In genomic region chr9:128203024-128203841, GRCh38 we compare ENCODE assay signal across 1 cellular context.
TF ChIP-seq lines count a peak whose summit lies in the region.

DNM1 (plus strand) TSS chr9:128203379; CDS start chr9:128203471, 92 bp downstream.

TF ChIP-seq in HepG2, 621 proteins besides CTCF, POLR2A, EP300 and RAD21 (continued from another document and continues in another):
- TF ChIP-seq, protein P1, sequence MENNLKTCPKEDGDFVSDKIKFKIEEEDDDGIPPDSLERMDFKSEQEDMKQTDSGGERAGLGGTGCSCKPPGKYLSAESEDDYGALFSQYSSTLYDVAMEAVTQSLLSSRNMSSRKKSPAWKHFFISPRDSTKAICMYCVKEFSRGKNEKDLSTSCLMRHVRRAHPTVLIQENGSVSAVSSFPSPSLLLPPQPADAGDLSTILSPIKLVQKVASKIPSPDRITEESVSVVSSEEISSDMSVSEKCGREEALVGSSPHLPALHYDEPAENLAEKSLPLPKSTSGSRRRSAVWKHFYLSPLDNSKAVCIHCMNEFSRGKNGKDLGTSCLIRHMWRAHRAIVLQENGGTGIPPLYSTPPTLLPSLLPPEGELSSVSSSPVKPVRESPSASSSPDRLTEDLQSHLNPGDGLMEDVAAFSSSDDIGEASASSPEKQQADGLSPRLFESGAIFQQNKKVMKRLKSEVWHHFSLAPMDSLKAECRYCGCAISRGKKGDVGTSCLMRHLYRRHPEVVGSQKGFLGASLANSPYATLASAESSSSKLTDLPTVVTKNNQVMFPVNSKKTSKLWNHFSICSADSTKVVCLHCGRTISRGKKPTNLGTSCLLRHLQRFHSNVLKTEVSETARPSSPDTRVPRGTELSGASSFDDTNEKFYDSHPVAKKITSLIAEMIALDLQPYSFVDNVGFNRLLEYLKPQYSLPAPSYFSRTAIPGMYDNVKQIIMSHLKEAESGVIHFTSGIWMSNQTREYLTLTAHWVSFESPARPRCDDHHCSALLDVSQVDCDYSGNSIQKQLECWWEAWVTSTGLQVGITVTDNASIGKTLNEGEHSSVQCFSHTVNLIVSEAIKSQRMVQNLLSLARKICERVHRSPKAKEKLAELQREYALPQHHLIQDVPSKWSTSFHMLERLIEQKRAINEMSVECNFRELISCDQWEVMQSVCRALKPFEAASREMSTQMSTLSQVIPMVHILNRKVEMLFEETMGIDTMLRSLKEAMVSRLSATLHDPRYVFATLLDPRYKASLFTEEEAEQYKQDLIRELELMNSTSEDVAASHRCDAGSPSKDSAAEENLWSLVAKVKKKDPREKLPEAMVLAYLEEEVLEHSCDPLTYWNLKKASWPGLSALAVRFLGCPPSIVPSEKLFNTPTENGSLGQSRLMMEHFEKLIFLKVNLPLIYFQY (CRISPR knock-in tag; IDR thresholded peaks at IDR 0.05; ENCODE audit: borderline replicate concordance): no peak
- peak; percentile 98 for TF ChIP-seq THAP11 (CRISPR knock-in tag; IDR thresholded peaks at IDR 0.05)
- peak; percentile 61; the same call in 1 of the 2 replicates for TF ChIP-seq GLI4 (CRISPR knock-in tag; IDR thresholded peaks at IDR 0.05; ENCODE audit: borderline replicate concordance)
- no peak for TF ChIP-seq SNAPC2 (CRISPR knock-in tag; IDR thresholded peaks at IDR 0.05)
- TF ChIP-seq CHD2 (IDR thresholded peaks at IDR 0.05; ENCODE audit: low read depth, low read length): no peak
- no peak for TF ChIP-seq ZNF12 (CRISPR knock-in tag; IDR thresholded peaks at IDR 0.05)
- TF ChIP-seq POGZ (CRISPR knock-in tag; IDR thresholded peaks at IDR 0.05): no peak
- no peak for TF ChIP-seq KLF15 (CRISPR knock-in tag; IDR thresholded peaks at IDR 0.05; ENCODE audit: borderline replicate concordance)
- 0 out of 2 replicates have a peak, but pooled peaks have one; percentile 64 for TF ChIP-seq ZNF598 (CRISPR knock-in tag; IDR thresholded peaks at IDR 0.05; ENCODE audit: borderline replicate concordance)
- no peak for TF ChIP-seq TBX3 (IDR thresholded peaks at IDR 0.05; ENCODE audit: borderline replicate concordance)
- no peak for TF ChIP-seq LCORL (IDR thresholded peaks at IDR 0.05)
- TF ChIP-seq LCORL (CRISPR knock-in tag; IDR thresholded peaks at IDR 0.05): peak; percentile 29; the same call in 1 of the 2 replicates
- TF ChIP-seq CCAR2 (optimal IDR thresholded peaks at IDR 0.05; ENCODE audit: low read depth, low read length): no peak
- TF ChIP-seq HOXA3 (CRISPR knock-in tag; IDR thresholded peaks at IDR 0.05): 0 out of 2 replicates have a peak, but pooled peaks have one; percentile 17
- TF ChIP-seq, protein P2, sequence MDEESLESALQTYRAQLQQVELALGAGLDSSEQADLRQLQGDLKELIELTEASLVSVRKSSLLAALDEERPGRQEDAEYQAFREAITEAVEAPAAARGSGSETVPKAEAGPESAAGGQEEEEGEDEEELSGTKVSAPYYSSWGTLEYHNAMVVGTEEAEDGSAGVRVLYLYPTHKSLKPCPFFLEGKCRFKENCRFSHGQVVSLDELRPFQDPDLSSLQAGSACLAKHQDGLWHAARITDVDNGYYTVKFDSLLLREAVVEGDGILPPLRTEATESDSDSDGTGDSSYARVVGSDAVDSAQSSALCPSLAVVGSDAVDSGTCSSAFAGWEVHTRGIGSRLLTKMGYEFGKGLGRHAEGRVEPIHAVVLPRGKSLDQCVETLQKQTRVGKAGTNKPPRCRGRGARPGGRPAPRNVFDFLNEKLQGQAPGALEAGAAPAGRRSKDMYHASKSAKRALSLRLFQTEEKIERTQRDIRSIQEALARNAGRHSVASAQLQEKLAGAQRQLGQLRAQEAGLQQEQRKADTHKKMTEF (CRISPR knock-in tag; IDR thresholded peaks at IDR 0.05): 0 out of 2 replicates have a peak, but pooled peaks have one; percentile 5
- TF ChIP-seq, protein P3, sequence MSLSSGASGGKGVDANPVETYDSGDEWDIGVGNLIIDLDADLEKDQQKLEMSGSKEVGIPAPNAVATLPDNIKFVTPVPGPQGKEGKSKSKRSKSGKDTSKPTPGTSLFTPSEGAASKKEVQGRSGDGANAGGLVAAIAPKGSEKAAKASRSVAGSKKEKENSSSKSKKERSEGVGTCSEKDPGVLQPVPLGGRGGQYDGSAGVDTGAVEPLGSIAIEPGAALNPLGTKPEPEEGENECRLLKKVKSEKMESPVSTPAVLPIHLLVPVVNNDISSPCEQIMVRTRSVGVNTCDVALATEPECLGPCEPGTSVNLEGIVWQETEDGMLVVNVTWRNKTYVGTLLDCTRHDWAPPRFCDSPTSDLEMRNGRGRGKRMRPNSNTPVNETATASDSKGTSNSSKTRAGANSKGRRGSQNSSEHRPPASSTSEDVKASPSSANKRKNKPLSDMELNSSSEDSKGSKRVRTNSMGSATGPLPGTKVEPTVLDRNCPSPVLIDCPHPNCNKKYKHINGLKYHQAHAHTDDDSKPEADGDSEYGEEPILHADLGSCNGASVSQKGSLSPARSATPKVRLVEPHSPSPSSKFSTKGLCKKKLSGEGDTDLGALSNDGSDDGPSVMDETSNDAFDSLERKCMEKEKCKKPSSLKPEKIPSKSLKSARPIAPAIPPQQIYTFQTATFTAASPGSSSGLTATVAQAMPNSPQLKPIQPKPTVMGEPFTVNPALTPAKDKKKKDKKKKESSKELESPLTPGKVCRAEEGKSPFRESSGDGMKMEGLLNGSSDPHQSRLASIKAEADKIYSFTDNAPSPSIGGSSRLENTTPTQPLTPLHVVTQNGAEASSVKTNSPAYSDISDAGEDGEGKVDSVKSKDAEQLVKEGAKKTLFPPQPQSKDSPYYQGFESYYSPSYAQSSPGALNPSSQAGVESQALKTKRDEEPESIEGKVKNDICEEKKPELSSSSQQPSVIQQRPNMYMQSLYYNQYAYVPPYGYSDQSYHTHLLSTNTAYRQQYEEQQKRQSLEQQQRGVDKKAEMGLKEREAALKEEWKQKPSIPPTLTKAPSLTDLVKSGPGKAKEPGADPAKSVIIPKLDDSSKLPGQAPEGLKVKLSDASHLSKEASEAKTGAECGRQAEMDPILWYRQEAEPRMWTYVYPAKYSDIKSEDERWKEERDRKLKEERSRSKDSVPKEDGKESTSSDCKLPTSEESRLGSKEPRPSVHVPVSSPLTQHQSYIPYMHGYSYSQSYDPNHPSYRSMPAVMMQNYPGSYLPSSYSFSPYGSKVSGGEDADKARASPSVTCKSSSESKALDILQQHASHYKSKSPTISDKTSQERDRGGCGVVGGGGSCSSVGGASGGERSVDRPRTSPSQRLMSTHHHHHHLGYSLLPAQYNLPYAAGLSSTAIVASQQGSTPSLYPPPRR (CRISPR knock-in tag; IDR thresholded peaks at IDR 0.05; ENCODE audit: borderline replicate concordance): no peak
- TF ChIP-seq LRRFIP1 (CRISPR knock-in tag; conservative IDR thresholded peaks at IDR 0.05): no peak
- TF ChIP-seq KAT8 (CRISPR knock-in tag; IDR thresholded peaks at IDR 0.05): peak; percentile 25; the same call in 1 of the 2 replicates
- TF ChIP-seq, protein P4, sequence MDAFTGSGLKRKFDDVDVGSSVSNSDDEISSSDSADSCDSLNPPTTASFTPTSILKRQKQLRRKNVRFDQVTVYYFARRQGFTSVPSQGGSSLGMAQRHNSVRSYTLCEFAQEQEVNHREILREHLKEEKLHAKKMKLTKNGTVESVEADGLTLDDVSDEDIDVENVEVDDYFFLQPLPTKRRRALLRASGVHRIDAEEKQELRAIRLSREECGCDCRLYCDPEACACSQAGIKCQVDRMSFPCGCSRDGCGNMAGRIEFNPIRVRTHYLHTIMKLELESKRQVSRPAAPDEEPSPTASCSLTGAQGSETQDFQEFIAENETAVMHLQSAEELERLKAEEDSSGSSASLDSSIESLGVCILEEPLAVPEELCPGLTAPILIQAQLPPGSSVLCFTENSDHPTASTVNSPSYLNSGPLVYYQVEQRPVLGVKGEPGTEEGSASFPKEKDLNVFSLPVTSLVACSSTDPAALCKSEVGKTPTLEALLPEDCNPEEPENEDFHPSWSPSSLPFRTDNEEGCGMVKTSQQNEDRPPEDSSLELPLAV (CRISPR knock-in tag; conservative IDR thresholded peaks at IDR 0.05; ENCODE audit: low read depth): no peak
- TF ChIP-seq ZNF570 (CRISPR knock-in tag; IDR thresholded peaks at IDR 0.05; ENCODE audit: borderline replicate concordance): no peak
- TF ChIP-seq ZMAT3 (CRISPR knock-in tag; conservative IDR thresholded peaks at IDR 0.05): 0 out of 2 replicates have a peak, but pooled peaks have one; percentile 35
- TF ChIP-seq, protein P5, sequence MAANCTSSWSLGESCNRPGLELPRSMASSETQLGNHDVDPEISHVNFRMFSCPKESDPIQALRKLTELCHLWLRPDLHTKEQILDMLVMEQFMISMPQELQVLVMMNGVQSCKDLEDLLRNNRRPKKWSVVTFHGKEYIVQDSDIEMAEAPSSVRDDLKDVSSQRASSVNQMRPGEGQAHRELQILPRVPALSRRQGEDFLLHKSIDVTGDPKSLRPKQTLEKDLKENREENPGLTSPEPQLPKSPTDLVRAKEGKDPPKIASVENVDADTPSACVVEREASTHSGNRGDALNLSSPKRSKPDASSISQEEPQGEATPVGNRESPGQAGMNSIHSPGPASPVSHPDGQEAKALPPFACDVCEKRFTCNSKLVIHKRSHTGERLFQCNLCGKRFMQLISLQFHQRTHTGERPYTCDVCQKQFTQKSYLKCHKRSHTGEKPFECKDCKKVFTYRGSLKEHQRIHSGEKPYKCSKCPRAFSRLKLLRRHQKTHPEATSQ (CRISPR knock-in tag; IDR thresholded peaks at IDR 0.05; ENCODE audit: borderline replicate concordance): no peak
- no peak for TF ChIP-seq IKZF4 (CRISPR knock-in tag; IDR thresholded peaks at IDR 0.05; ENCODE audit: borderline replicate concordance, low read depth, not compliant biosample characterization)
- TF ChIP-seq HDAC1 (CRISPR knock-in tag; IDR thresholded peaks at IDR 0.05): no peak
- TF ChIP-seq CREBL2 (CRISPR knock-in tag; IDR thresholded peaks at IDR 0.05; ENCODE audit: borderline replicate concordance): no peak
- TF ChIP-seq ZMYM4 (CRISPR knock-in tag; IDR thresholded peaks at IDR 0.05): peak; percentile 29; the same call in 1 of the 2 replicates
- 0 out of 2 replicates have a peak, but pooled peaks have one; percentile 22 for TF ChIP-seq ZNF331 (CRISPR knock-in tag; IDR thresholded peaks at IDR 0.05)
- peak; percentile 69 for TF ChIP-seq YY1 (IDR thresholded peaks at IDR 0.05; ENCODE audit: insufficient read depth, insufficient replicate concordance, low read depth, low read length)
- no peak for TF ChIP-seq BORCS8-MEF2B (CRISPR knock-in tag; IDR thresholded peaks at IDR 0.05)
- peak; percentile 14; the same call in 1 of the 2 replicates for TF ChIP-seq MAX (IDR thresholded peaks at IDR 0.05)
- TF ChIP-seq ZNF720 (CRISPR knock-in tag; IDR thresholded peaks at IDR 0.05): no peak
- TF ChIP-seq RBM39 (IDR thresholded peaks at IDR 0.05; ENCODE audit: low read depth, low read length, poor library complexity, severe bottlenecking): no peak
- TF ChIP-seq BCL6 (CRISPR knock-in tag; IDR thresholded peaks at IDR 0.05): no peak
- TF ChIP-seq ARNT2 (CRISPR knock-in tag; IDR thresholded peaks at IDR 0.05; ENCODE audit: low read depth): peak; percentile 47; the same call in 1 of the 2 replicates
- no peak for TF ChIP-seq FOXJ3 (CRISPR knock-in tag; IDR thresholded peaks at IDR 0.05; ENCODE audit: borderline replicate concordance)
- 0 out of 2 replicates have a peak, but pooled peaks have one; percentile 40 for TF ChIP-seq GMEB1 (CRISPR knock-in tag; IDR thresholded peaks at IDR 0.05; ENCODE audit: borderline replicate concordance)
- TF ChIP-seq ZSCAN21 (CRISPR knock-in tag; IDR thresholded peaks at IDR 0.05; ENCODE audit: borderline replicate concordance): no peak
- no peak for TF ChIP-seq MIER2 (CRISPR knock-in tag; IDR thresholded peaks at IDR 0.05)
- TF ChIP-seq STAG1 (CRISPR knock-in tag; IDR thresholded peaks at IDR 0.05): peak; percentile 7; the same call in 1 of the 2 replicates
- no peak for TF ChIP-seq NRL (CRISPR knock-in tag; IDR thresholded peaks at IDR 0.05; ENCODE audit: borderline replicate concordance)
- TF ChIP-seq YEATS4 (CRISPR knock-in tag; IDR thresholded peaks at IDR 0.05; ENCODE audit: borderline replicate concordance): no peak
- no peak for TF ChIP-seq ZNF224 (CRISPR knock-in tag; IDR thresholded peaks at IDR 0.05)
- no peak for TF ChIP-seq BRD4 (CRISPR knock-in tag; IDR thresholded peaks at IDR 0.05)
- no peak for TF ChIP-seq ZNF510 (CRISPR knock-in tag; IDR thresholded peaks at IDR 0.05; ENCODE audit: low read depth)
- TF ChIP-seq XRCC5 (optimal IDR thresholded peaks at IDR 0.05; ENCODE audit: low read length): peak; percentile 63
- TF ChIP-seq GABPB1 (CRISPR knock-in tag; IDR thresholded peaks at IDR 0.05): peak; percentile 75; the same call in 1 of the 2 replicates
- peak; percentile 59; the same call in 1 of the 2 replicates for TF ChIP-seq NR2F2 (IDR thresholded peaks at IDR 0.05; ENCODE audit: borderline replicate concordance, low read depth)
